In genomic region chr3:126955004-126955790, GRCh38 we compare ENCODE assay signal across 16 cellular contexts. TPM values are rescaled to one million over a fixed set of nuclear protein-coding genes. Genes with fewer than 3 reads are reported as not detected.
DNase-seq lines count a peak whose midpoint lies in the region; ATAC-seq and TF ChIP-seq lines count a peak whose summit lies in the region.
"Had no signal": no experiment of that assay in that cellular context is flagged by ENCODE, and none has a peak within 500 bp of the region (broad histone marks: within the 10 kb centered on the region; RNA-seq: fewer than 3 reads in every experiment).

No MANE protein-coding gene starts in this region.

- no peak overlapping the region for H3K27ac Mint-ChIP-seq in Calu3 (ENCODE audit: unreplicated experiment)

- no peaks in the 10 kb centered on the region for H3K36me3 Mint-ChIP-seq in Calu3 (ENCODE audit: insufficient read depth, unreplicated experiment)

- ATAC-seq in GM19397 (IDR thresholded peaks at IDR 0.05; ENCODE audit: unreplicated experiment) (peak; percentile 75), HG02943 (IDR thresholded peaks at IDR 0.05; ENCODE audit: low read depth, unreplicated experiment) (peak; percentile 54), esophagus mucosa (no peak)
- ATAC-seq: A549, psoas muscle had no signal

- H3K9me3 ChIP-seq in BLaER1, result no peaks in the 10 kb centered on the region
- H3K9me3 ChIP-seq: A549, adrenal gland, psoas muscle, uterus had no signal

- peak overlapping the region; percentile 66 for H3K27ac ChIP-seq in BLaER1
- H3K27ac ChIP-seq in RWPE1, result peak overlapping the region; percentile 88; the same call in 1 of the 2 replicates
- H3K27ac ChIP-seq: A549, adrenal gland, epithelial cell of prostate, psoas muscle, uterus had no signal

- H3K4me3 Mint-ChIP-seq in Calu3 (ENCODE audit: low read depth, unreplicated experiment), result no peak overlapping the region

- intact Hi-C loops in Calu3 (cut with micrococcal nuclease; ENCODE audit: unreplicated experiment), result no loop called here

- peak overlapping the region; percentile 92 for H3K4me2 ChIP-seq in BLaER1
- H3K4me2 ChIP-seq: A549 had no signal

- 0 out of 2 replicates have a peak overlapping the region, but pooled peaks have one; percentile 2 for H3K4me3 ChIP-seq in BLaER1
- H3K4me3 ChIP-seq: A549, adrenal gland, psoas muscle, uterus had no signal

- H3K27me3 Mint-ChIP-seq in Calu3 (ENCODE audit: unreplicated experiment), result no peaks in the 10 kb centered on the region

- DNase-seq in RWPE1 (ENCODE audit: low spot score) (no peak), NCI-H510A (lab: John Stamatoyannopoulos, UW) (no peak), Calu3 (no peak), putamen (ENCODE audit: low spot score) (no peak)
- DNase-seq: activated CD4-positive, alpha-beta T cell treated with anti-CD3 and anti-CD28 coated beads, Interleukin-2, amount 50 U/mL, for 4 hours; NCI-H1694 treated with DMSO at 0.1 percent for 48 hours; SIG-M5; uterus had no signal

- peak overlapping the region; percentile 44; the same call in 1 of the 2 replicates for H3K9ac ChIP-seq in BLaER1

- H3K4me1 Mint-ChIP-seq in Calu3 (ENCODE audit: low read depth, unreplicated experiment), result no peaks in the 10 kb centered on the region

- POLR2A ChIA-PET in RWPE1 (lab: Yijun Ruan, JAX; ENCODE audit: low non-redundant PET), result no interaction called here

- H3K27me3 ChIP-seq in BLaER1, result no peaks in the 10 kb centered on the region
- H3K27me3 ChIP-seq: adrenal gland, uterus had no signal

- TF ChIP-seq CTCF in RWPE1 (conservative IDR thresholded peaks at IDR 0.05; ENCODE audit: low read depth) (no peak), Calu3 (IDR thresholded peaks at IDR 0.05; ENCODE audit: unreplicated experiment) (no peak)

- H3K36me3 ChIP-seq in BLaER1, result no peaks in the 10 kb centered on the region
- H3K36me3 ChIP-seq: adrenal gland, uterus had no signal

- BruUV-seq in Calu3 (replicated peaks; lab: Mats Ljungman, UMichigan), result no TSS peak

- CTCF ChIA-PET in RWPE1 (lab: Yijun Ruan, JAX), result interaction anchor here (1.7 kb wide), 1 partner anchor 202 kb away, joined by 4 read pairs; no protein-coding TSS in a partner anchor
- CTCF ChIA-PET in Calu3 (lab: Charles Lee), result no interaction called here

- H3K9me3 Mint-ChIP-seq in Calu3 (ENCODE audit: low read depth, unreplicated experiment), result no peaks in the 10 kb centered on the region

- H3K4me1 ChIP-seq in BLaER1, result peaks cover 86% of the 10 kb centered on the region
- H3K4me1 ChIP-seq: uterus had no signal

- peaks cover 21% of the 10 kb centered on the region for H4K20me1 ChIP-seq in BLaER1

RNA-seq across cellular contexts. Expression of gene PLXNA1, which starts 27.7 kb away (rescaled TPM):
- total RNA-seq in esophagus mucosa (15.9 TPM), Calu3 (2022) (81.1 and 84.3 TPM in 2 replicates)
